Comparison of ENCODE assay signal across 9 cellular contexts in genomic region chr9:108535526-108535925, GRCh38.
A peak's percentile ranks its signal among the peaks of the same experiment; 100 is the strongest.
DNase-seq lines count a peak whose midpoint lies in the region; ATAC-seq and TF ChIP-seq lines count a peak whose summit lies in the region.
"Had no signal": no experiment of that assay in that cellular context is flagged by ENCODE, and none has a peak within 500 bp of the region (broad histone marks: within the 10 kb centered on the region; RNA-seq: fewer than 3 reads in every experiment).

No MANE protein-coding gene starts in this region.

- no peaks in the 10 kb centered on the region for H3K27me3 Mint-ChIP-seq in stimulated activated memory B cell treated with anti-CD40 and anti-IgM and Interleukin-4, amounts not matched to agents 10 μg/mL and 1 μg/mL and 100 μg/mL, for 72 hours

- no peak overlapping the region for H3K4me3 Mint-ChIP-seq in stimulated activated memory B cell treated with anti-CD40 and anti-IgM and Interleukin-4, amounts not matched to agents 10 μg/mL and 1 μg/mL and 100 μg/mL, for 72 hours

- TF ChIP-seq POLR2A in tibial nerve (IDR thresholded peaks at IDR 0.05): no peak

- H3K27ac ChIP-seq in cardiac muscle cell (no peak overlapping the region), right atrium auricular region (no peak overlapping the region), tibial nerve (no peak overlapping the region)
- H3K27ac ChIP-seq: SK-N-MC had no signal

- ATAC-seq in stimulated activated memory B cell treated with anti-CD40 and anti-IgM and Interleukin-4, amounts not matched to agents 10 μg/mL and 1 μg/mL and 100 μg/mL, for 72 hours: no peak

- WGBS in tibial nerve, 2 donors: 79 to 81% methylated on average over 3 of the region's 3 CpGs

- H3K4me1 ChIP-seq in cardiac muscle cell (ENCODE audit: low read depth) (no peaks in the 10 kb centered on the region), right atrium auricular region (no peaks in the 10 kb centered on the region), tibial nerve (peaks cover 0 to 3% (median 0%) of the 10 kb centered on the region in 4 donors)

- H3K9me3 ChIP-seq in cardiac muscle cell (ENCODE audit: low read depth) (no peaks in the 10 kb centered on the region), right atrium auricular region (no peaks in the 10 kb centered on the region), tibial nerve (no peaks in the 10 kb centered on the region)

- DNase-seq in cardiac muscle cell (ENCODE audit: low read depth in 1 of 2, low spot score in 1 of 2) (no peak), right atrium auricular region (ENCODE audit: low spot score) (no peak), LNCaP clone FGC (ENCODE audit: low read depth) (no peak), epithelial cell of esophagus (ENCODE audit: low read depth) (peak; percentile 8), tibial nerve (ENCODE audit: low spot score in 2 of 2) (peak in 1 of 2 donors; percentile 10), KG1 (lab: John Stamatoyannopoulos, UW) (no peak), NCI-H187 treated with DMSO at 0.1 percent for 48 hours (lab: John Stamatoyannopoulos, UW) (no peak)

- no peaks in the 10 kb centered on the region for H3K36me3 Mint-ChIP-seq in stimulated activated memory B cell treated with anti-CD40 and anti-IgM and Interleukin-4, amounts not matched to agents 10 μg/mL and 1 μg/mL and 100 μg/mL, for 72 hours

- H3K27me3 ChIP-seq in cardiac muscle cell (no peaks in the 10 kb centered on the region), right atrium auricular region (no peaks in the 10 kb centered on the region), tibial nerve (no peaks in the 10 kb centered on the region)

- no peak overlapping the region for H3K27ac Mint-ChIP-seq in stimulated activated memory B cell treated with anti-CD40 and anti-IgM and Interleukin-4, amounts not matched to agents 10 μg/mL and 1 μg/mL and 100 μg/mL, for 72 hours

- peak; percentile 38 for TF ChIP-seq CTCF in cardiac muscle cell (IDR thresholded peaks at IDR 0.05; ENCODE audit: low read depth, low read length)
- TF ChIP-seq CTCF in right atrium auricular region (IDR thresholded peaks at IDR 0.05): peak in 1 of 2 donors; percentile 49
- peak; percentile 46; the same call in 1 of the 2 replicates for TF ChIP-seq CTCF in LNCaP clone FGC (IDR thresholded peaks at IDR 0.05; ENCODE audit: control insufficient read depth, extremely low read depth, insufficient read depth)
- TF ChIP-seq CTCF in epithelial cell of esophagus (IDR thresholded peaks at IDR 0.05; ENCODE audit: insufficient read depth, low read depth, low read length, missing control alignments): peak; percentile 12
- TF ChIP-seq CTCF in tibial nerve (IDR thresholded peaks at IDR 0.05): peak in 4 of 5 experiments; percentile 20 to 30 (median 22)

- TF ChIP-seq EP300 in tibial nerve (IDR thresholded peaks at IDR 0.05): no peak

- H3K36me3 ChIP-seq in cardiac muscle cell: no peaks in the 10 kb centered on the region
- no peaks in the 10 kb centered on the region for H3K36me3 ChIP-seq in right atrium auricular region
- H3K36me3 ChIP-seq in tibial nerve: no peaks in the 10 kb centered on the region

- H3K4me1 Mint-ChIP-seq in stimulated activated memory B cell treated with anti-CD40 and anti-IgM and Interleukin-4, amounts not matched to agents 10 μg/mL and 1 μg/mL and 100 μg/mL, for 72 hours: no peaks in the 10 kb centered on the region

- no peak overlapping the region for H3K4me3 ChIP-seq in cardiac muscle cell
- no peak overlapping the region for H3K4me3 ChIP-seq in right atrium auricular region
- no peak overlapping the region for H3K4me3 ChIP-seq in LNCaP clone FGC (ENCODE audit: low read depth, low read length)
- no peak overlapping the region for H3K4me3 ChIP-seq in epithelial cell of esophagus (ENCODE audit: low read length)
- no peak overlapping the region for H3K4me3 ChIP-seq in tibial nerve
- H3K4me3 ChIP-seq: SK-N-MC had no signal

- no peaks in the 10 kb centered on the region for H3K9me3 Mint-ChIP-seq in stimulated activated memory B cell treated with anti-CD40 and anti-IgM and Interleukin-4, amounts not matched to agents 10 μg/mL and 1 μg/mL and 100 μg/mL, for 72 hours
